In genomic region chr10:102600816-102601215, GRCh38 we compare ENCODE assay signal across 18 cellular contexts. TPM values are rescaled to one million over a fixed set of nuclear protein-coding genes. Genes with fewer than 3 reads are reported as not detected.
A peak's percentile ranks its signal among the peaks of the same experiment; 100 is the strongest.
DNase-seq lines count a peak whose midpoint lies in the region; ATAC-seq and TF ChIP-seq lines count a peak whose summit lies in the region.
"Had no signal": no experiment of that assay in that cellular context is flagged by ENCODE, and none has a peak within 500 bp of the region (broad histone marks: within the 10 kb centered on the region; RNA-seq: fewer than 3 reads in every experiment).

No MANE protein-coding gene starts in this region.

- DNase-seq in left ventricle myocardium inferior = no peak
- no peak for DNase-seq in left ventricle myocardium superior
- no peak for DNase-seq in glutamatergic neuron
- DNase-seq in progenitor cell of endocrine pancreas (ENCODE audit: low spot score, unreplicated experiment) = no peak
- no peak for DNase-seq in upper lobe of left lung
- DNase-seq in superior temporal gyrus (ENCODE audit: extremely low spot score) = no peak
- DNase-seq in NCI-H446 treated with DMSO at 0.1 percent for 48 hours (lab: John Stamatoyannopoulos, UW) = no peak
- DNase-seq in iPS-NIHi7 (ENCODE audit: extremely low spot score) = no peak
- DNase-seq: activated CD4-positive, alpha-beta T cell treated with anti-CD3 and anti-CD28 coated beads, Interleukin-2, amount 10 ng/mL, durations not matched to agents 24 days and 14 days; activated gamma-delta T cell treated with Interleukin-2 at 50 U/mL for 16 hours; Karpas-422; left cardiac atrium; NCI-H1092; NCI-H2081; occipital lobe had no signal

- TF ChIP-seq CTCF in left ventricle myocardium inferior (IDR thresholded peaks at IDR 0.05; ENCODE audit: borderline replicate concordance) (no peak), glutamatergic neuron (IDR thresholded peaks at IDR 0.05; ENCODE audit: partially characterized antibody, unreplicated experiment) (no peak), progenitor cell of endocrine pancreas (IDR thresholded peaks at IDR 0.05; ENCODE audit: unreplicated experiment) (no peak), upper lobe of left lung (IDR thresholded peaks at IDR 0.05) (no peak)

- H3K4me3 Mint-ChIP-seq in glutamatergic neuron (ENCODE audit: unreplicated experiment) (no peak overlapping the region), progenitor cell of endocrine pancreas (ENCODE audit: low read depth) (no peak overlapping the region)
- H3K4me3 Mint-ChIP-seq: activated CD4-positive, alpha-beta T cell treated with anti-CD3 and anti-CD28 coated beads, Interleukin-2, amount 10 ng/mL, durations not matched to agents 24 days and 14 days; GM23338; stimulated activated naive CD8-positive, alpha-beta T cell treated with anti-CD3 and anti-CD28 coated beads, Interleukin-15, Interleukin-2, amounts not matched to agents 100 ng/mL and 50 ng/mL, for 24 hours had no signal

- H3K9me3 Mint-ChIP-seq in glutamatergic neuron (ENCODE audit: unreplicated experiment) = peaks cover 7% of the 10 kb centered on the region
- H3K9me3 Mint-ChIP-seq in progenitor cell of endocrine pancreas (ENCODE audit: low read depth) = no peaks in the 10 kb centered on the region
- H3K9me3 Mint-ChIP-seq: activated CD4-positive, alpha-beta T cell treated with anti-CD3 and anti-CD28 coated beads, Interleukin-2, amount 10 ng/mL, durations not matched to agents 24 days and 14 days; GM23338; stimulated activated naive CD8-positive, alpha-beta T cell treated with anti-CD3 and anti-CD28 coated beads, Interleukin-15, Interleukin-2, amounts not matched to agents 100 ng/mL and 50 ng/mL, for 24 hours had no signal

- ATAC-seq in left ventricle myocardium superior (no peak), upper lobe of left lung (ENCODE audit: low FRiP score in 2 of 2) (no peak)
- ATAC-seq: A549, GM23338 had no signal

- H3K4me3 ChIP-seq in left ventricle myocardium inferior (no peak overlapping the region), upper lobe of left lung (no peak overlapping the region)
- H3K4me3 ChIP-seq: A549, GM23338 had no signal

- H3K4me1 ChIP-seq in left ventricle myocardium inferior (peaks cover 94% of the 10 kb centered on the region), upper lobe of left lung (peaks cover 50 to 69% (median 67%) of the 10 kb centered on the region in 4 donors)

- TF ChIP-seq EP300 in upper lobe of left lung (IDR thresholded peaks at IDR 0.05) = no peak

- H3K27ac Mint-ChIP-seq in glutamatergic neuron (ENCODE audit: unreplicated experiment) (peak overlapping the region; percentile 45), progenitor cell of endocrine pancreas (peak overlapping the region; percentile 20)
- H3K27ac Mint-ChIP-seq: activated CD4-positive, alpha-beta T cell treated with anti-CD3 and anti-CD28 coated beads, Interleukin-2, amount 10 ng/mL, durations not matched to agents 24 days and 14 days; stimulated activated naive CD8-positive, alpha-beta T cell treated with anti-CD3 and anti-CD28 coated beads, Interleukin-15, Interleukin-2, amounts not matched to agents 100 ng/mL and 50 ng/mL, for 24 hours had no signal

- H3K27me3 Mint-ChIP-seq in glutamatergic neuron (ENCODE audit: unreplicated experiment) (peaks cover 3% of the 10 kb centered on the region), progenitor cell of endocrine pancreas (no peaks in the 10 kb centered on the region)
- H3K27me3 Mint-ChIP-seq: activated CD4-positive, alpha-beta T cell treated with anti-CD3 and anti-CD28 coated beads, Interleukin-2, amount 10 ng/mL, durations not matched to agents 24 days and 14 days; stimulated activated naive CD8-positive, alpha-beta T cell treated with anti-CD3 and anti-CD28 coated beads, Interleukin-15, Interleukin-2, amounts not matched to agents 100 ng/mL and 50 ng/mL, for 24 hours had no signal

- intact Hi-C loops in left ventricle myocardium inferior (cut with micrococcal nuclease) = no loop called here
- intact Hi-C loops in left ventricle myocardium superior (cut with micrococcal nuclease) = no loop called here

- H3K36me3 ChIP-seq in left ventricle myocardium inferior (peaks cover 31% of the 10 kb centered on the region), upper lobe of left lung (peaks cover 0 to 36% (median 5%) of the 10 kb centered on the region in 4 donors)

- no peaks in the 10 kb centered on the region for H3K27me3 ChIP-seq in left ventricle myocardium inferior (ENCODE audit: low read depth)
- H3K27me3 ChIP-seq in upper lobe of left lung = no peaks in the 10 kb centered on the region

- peaks cover 7% of the 10 kb centered on the region for H3K4me1 Mint-ChIP-seq in glutamatergic neuron (ENCODE audit: low read depth, unreplicated experiment)
- peaks cover 20% of the 10 kb centered on the region for H3K4me1 Mint-ChIP-seq in progenitor cell of endocrine pancreas (ENCODE audit: low read depth)

- TF ChIP-seq POLR2A in upper lobe of left lung (IDR thresholded peaks at IDR 0.05) = no peak

- H3K27ac ChIP-seq in left ventricle myocardium inferior (replicated peaks) = peak overlapping the region; percentile 89
- peak overlapping the region; percentile 19 to 82 (median 69) for H3K27ac ChIP-seq in upper lobe of left lung
- H3K27ac ChIP-seq: A549 had no signal

- H3K9me3 ChIP-seq in left ventricle myocardium inferior (replicated peaks) (no peaks in the 10 kb centered on the region), upper lobe of left lung (no peaks in the 10 kb centered on the region)
- H3K9me3 ChIP-seq: A549 had no signal

- WGBS in upper lobe of left lung, 2 donors = 82 to 92% methylated on average over 3 to 6 of the region's 6 CpGs

- H3K36me3 Mint-ChIP-seq in glutamatergic neuron (ENCODE audit: unreplicated experiment) (peaks cover 9% of the 10 kb centered on the region), progenitor cell of endocrine pancreas (ENCODE audit: insufficient read depth) (peaks cover 12% of the 10 kb centered on the region)

RNA-seq across cellular contexts. Expression of gene TRIM8, which starts 43.5 kb away (rescaled TPM):
- total RNA-seq in left ventricle myocardium inferior (95.1 TPM), left ventricle myocardium superior (117 TPM), glutamatergic neuron (ENCODE audit: unreplicated experiment) (74.8 TPM), progenitor cell of endocrine pancreas (66.1 and 69.1 TPM in 2 replicates), upper lobe of left lung (100 to 1,000 TPM; 162 to 279 (median 177) TPM)
